In genomic region chr2:116877274-116877673, GRCh38 we compare ENCODE assay signal across 26 cellular contexts.
DNase-seq lines count a peak whose midpoint lies in the region; ATAC-seq, FAIRE-seq and TF ChIP-seq lines count a peak whose summit lies in the region.
"Had no signal": no experiment of that assay in that cellular context is flagged by ENCODE, and none has a peak within 500 bp of the region (broad histone marks: within the 10 kb centered on the region; RNA-seq: fewer than 3 reads in every experiment).

No MANE protein-coding gene starts in this region.

- no peak for DNase-seq in hepatocyte (ENCODE audit: low spot score)
- DNase-seq in mucosa of descending colon = no peak
- DNase-seq in transverse colon = no peak
- DNase-seq in NCI-H2081 (lab: John Stamatoyannopoulos, UW) = no peak
- no peak for DNase-seq in kidney
- DNase-seq: 8988T; ACHN; BE2C; C1 segment of cervical spinal cord; CD4-positive, alpha-beta memory T cell; CD4-positive, CD25-positive, alpha-beta regulatory T cell; CD8-positive, alpha-beta memory T cell; COR-L47; DMS 273 treated with DMSO at 0.1 percent for 48 hours; DMS153; DMS53; DMS79; DND-41; EL; GDM1 had no signal

- no peak for TF ChIP-seq POLR2A in transverse colon (IDR thresholded peaks at IDR 0.05)

- no peak overlapping the region for H2AFZ ChIP-seq in hepatocyte

- H3K9me3 ChIP-seq in hepatocyte (ENCODE audit: low read depth) = no peaks in the 10 kb centered on the region
- H3K9me3 ChIP-seq in mucosa of descending colon = no peaks in the 10 kb centered on the region
- no peaks in the 10 kb centered on the region for H3K9me3 ChIP-seq in transverse colon
- peaks cover 0 to 2% of the 10 kb centered on the region in 2 donors for H3K9me3 ChIP-seq in kidney (ENCODE audit: control insufficient read depth in 1 of 2, low read length in 2 of 2)
- H3K9me3 ChIP-seq: BE2C had no signal

- no peaks in the 10 kb centered on the region for H3K36me3 ChIP-seq in hepatocyte (replicated peaks; ENCODE audit: insufficient read depth, low read depth)
- no peaks in the 10 kb centered on the region for H3K36me3 ChIP-seq in mucosa of descending colon (ENCODE audit: low read depth)
- no peaks in the 10 kb centered on the region for H3K36me3 ChIP-seq in transverse colon
- no peaks in the 10 kb centered on the region for H3K36me3 ChIP-seq in kidney (ENCODE audit: control insufficient read depth in 1 of 2, insufficient read depth in 2 of 2, low read length in 2 of 2)
- H3K36me3 ChIP-seq: BE2C, BLaER1 had no signal

- H3K27me3 ChIP-seq in hepatocyte (no peaks in the 10 kb centered on the region), transverse colon (no peaks in the 10 kb centered on the region)
- H3K27me3 ChIP-seq: BE2C, BLaER1 had no signal

- H3K4me1 ChIP-seq in hepatocyte (ENCODE audit: insufficient read depth) = peaks cover 9% of the 10 kb centered on the region
- H3K4me1 ChIP-seq in mucosa of descending colon (ENCODE audit: low read depth) = peaks cover 12% of the 10 kb centered on the region
- H3K4me1 ChIP-seq in transverse colon = peaks cover 0 to 25% (median 8%) of the 10 kb centered on the region in 4 donors
- H3K4me1 ChIP-seq in kidney (ENCODE audit: control insufficient read depth in 1 of 2, insufficient read depth in 1 of 2, low read depth in 1 of 2, low read length in 2 of 2) = no peaks in the 10 kb centered on the region
- H3K4me1 ChIP-seq: BE2C, BLaER1 had no signal

- no peak overlapping the region for H3K9ac ChIP-seq in kidney (ENCODE audit: low read length in 2 of 2)
- H3K9ac ChIP-seq: BLaER1 had no signal

- H3K79me2 ChIP-seq in hepatocyte = no peaks in the 10 kb centered on the region

- WGBS in hepatocyte (ENCODE audit: low lambda C conversion rate, missing lambda C conversion rate) = 76% methylated on average over 1 of the region's 1 CpG
- WGBS in transverse colon (ENCODE audit: low coverage in 1 of 2), 2 donors = 31 to 44% methylated on average over 1 of the region's 1 CpG

- H3K9me2 ChIP-seq in hepatocyte (replicated peaks; ENCODE audit: insufficient read depth) = no peaks in the 10 kb centered on the region

- H3K27ac ChIP-seq in hepatocyte = no peak overlapping the region
- peak overlapping the region in 1 of 4 donors; percentile 28 for H3K27ac ChIP-seq in transverse colon
- H3K27ac ChIP-seq in kidney (ENCODE audit: low read depth in 2 of 2, low read length in 2 of 2) = no peak overlapping the region
- H3K27ac ChIP-seq: BLaER1 had no signal

- H3K4me3 ChIP-seq in hepatocyte = no peak overlapping the region
- no peak overlapping the region for H3K4me3 ChIP-seq in mucosa of descending colon
- H3K4me3 ChIP-seq in transverse colon = no peak overlapping the region
- no peak overlapping the region for H3K4me3 ChIP-seq in kidney (ENCODE audit: low read length in 2 of 2)
- H3K4me3 ChIP-seq: BLaER1, GM12878 had no signal

- TF ChIP-seq CTCF in hepatocyte (IDR thresholded peaks at IDR 0.05; ENCODE audit: poor library complexity) (no peak), mucosa of descending colon (IDR thresholded peaks at IDR 0.05) (no peak), transverse colon (IDR thresholded peaks at IDR 0.05) (no peak), kidney (IDR thresholded peaks at IDR 0.05; ENCODE audit: borderline replicate concordance, extremely low read depth, insufficient read depth) (no peak)

- peak overlapping the region; percentile 51 for H3K4me2 ChIP-seq in hepatocyte
- H3K4me2 ChIP-seq: BLaER1 had no signal

- in situ Hi-C loops in transverse colon (cut with MboI; ENCODE audit: low pct_ligation_motif_present in 1 of 4, low pct_unique_long_range_greater_than_20kb in 1 of 4, low sequenced_read_pairs in 3 of 4) = no loop called here

- no peak for FAIRE-seq in kidney (lab: Jason Lieb, UNC)
- FAIRE-seq: A204.1, GM12878, GM12892, GM18507, GM19239 had no signal

- intact Hi-C loops in mucosa of descending colon (cut with DNase I, micrococcal nuclease) = no loop called here
- intact Hi-C loops in transverse colon (cut with DNase I; ENCODE audit: low total_unique reads) = no loop called here
- intact Hi-C loops in kidney (cut with DNase I) = no loop called here

- no peaks in the 10 kb centered on the region for H4K20me1 ChIP-seq in hepatocyte (ENCODE audit: insufficient read depth, poor library complexity, severe bottlenecking)
- H4K20me1 ChIP-seq: BLaER1 had no signal

- TF ChIP-seq EP300 in transverse colon (IDR thresholded peaks at IDR 0.05; ENCODE audit: low read depth) = no peak

- peak; percentile 80 for ATAC-seq in mucosa of descending colon
- ATAC-seq: GM12878 had no signal
